In the genomic region with DNA sequence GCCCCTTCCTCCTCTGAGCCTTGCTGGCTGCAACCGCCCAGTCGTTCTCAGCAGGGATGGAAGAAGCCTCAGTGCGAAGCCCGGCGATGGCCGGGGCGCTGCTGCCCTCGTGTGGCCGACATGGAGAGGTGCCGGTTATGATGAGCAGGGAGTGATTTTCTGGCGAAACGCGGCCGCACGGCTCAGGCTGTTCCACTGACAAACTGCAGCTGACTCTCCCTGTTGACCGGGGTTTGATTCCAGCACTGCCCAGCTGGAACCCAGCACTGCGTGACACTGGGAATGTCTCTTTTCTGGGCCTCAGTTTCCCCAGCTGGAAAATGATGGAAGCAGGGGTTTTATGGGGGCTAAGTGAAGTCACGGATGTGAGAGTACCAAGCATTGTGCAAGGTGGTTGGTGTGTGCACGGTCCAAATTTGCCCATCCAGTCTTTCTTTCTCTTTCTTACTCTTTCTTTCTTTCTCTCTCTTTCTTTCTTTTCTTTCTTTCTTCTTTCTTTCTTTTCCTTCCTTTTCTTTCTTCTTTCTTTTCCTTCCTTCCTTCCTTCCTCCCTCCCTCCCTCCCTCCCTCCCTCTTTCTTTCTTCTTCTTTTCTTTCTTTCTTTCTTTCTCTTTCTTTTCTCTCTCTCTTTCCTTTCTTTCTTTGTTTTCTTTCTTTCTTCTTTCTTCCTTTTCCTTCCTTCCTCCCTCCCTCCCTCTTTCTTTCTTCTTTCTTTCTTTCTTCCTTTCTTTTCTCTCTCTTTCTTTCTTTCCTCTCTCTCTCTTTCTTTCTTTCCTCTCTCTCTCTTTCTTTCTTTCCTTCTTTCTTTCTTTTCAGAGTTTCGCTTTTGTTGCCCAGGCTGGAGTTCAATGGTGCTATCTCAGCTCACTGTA, we compare ENCODE assay signal across 8 cellular contexts. TPM values are rescaled to one million over a fixed set of nuclear protein-coding genes. Genes with fewer than 3 reads are reported as not detected.
DNase-seq lines count a peak whose midpoint lies in the region; ATAC-seq and TF ChIP-seq lines count a peak whose summit lies in the region.

No MANE protein-coding gene starts in this region.

- DNase-seq in CMK (ENCODE audit: low read depth), result peak; percentile 47
- peak; percentile 16 to 73 for DNase-seq in NCI-H526 (lab: John Stamatoyannopoulos, UW)
- DNase-seq in activated CD4-positive, alpha-beta T cell treated with anti-CD3 and anti-CD28 coated beads, Interleukin-2, amount 50 U/mL, for 4 hours, result peak; percentile 56
- peak; percentile 84 for DNase-seq in dermis blood vessel endothelial cell
- DNase-seq in lower leg skin (ENCODE audit: low spot score in 2 of 2), result peak; percentile 55 to 94
- DNase-seq in stimulated activated CD4-positive, alpha-beta T cell treated with anti-CD3 and anti-CD28 coated beads, TNF-alpha, amount 100 ng/mL, for 24 hours (ENCODE audit: low read depth in 3 of 3), result peak; percentile 49 to 64 (median 51)

- no peak overlapping the region for H3K4me3 ChIP-seq in lower leg skin (ENCODE audit: low read depth, poor library complexity, severe bottlenecking)

- ATAC-seq in HG02610 (IDR thresholded peaks at IDR 0.05; ENCODE audit: unreplicated experiment) (peak; percentile 48), GM21576 (IDR thresholded peaks at IDR 0.05; ENCODE audit: unreplicated experiment) (no peak)

- TF ChIP-seq POLR2A in lower leg skin (IDR thresholded peaks at IDR 0.05), result no peak

- intact Hi-C loops in lower leg skin (cut with DNase I; ENCODE audit: low total_unique reads), result loop anchor here (5.0 kb wide), 1 partner anchor 441 kb away; no protein-coding TSS in a partner anchor

- WGBS in lower leg skin, 2 donors, result 6 to 12% methylated on average over 13 to 14 of the region's 20 CpGs

- TF ChIP-seq CTCF in lower leg skin (IDR thresholded peaks at IDR 0.05), result peak in 1 of 3 donors; percentile 70

RNA-seq across cellular contexts. Expression of gene MPPED1, which starts 25.8 kb away (rescaled TPM):
- total RNA-seq in dermis blood vessel endothelial cell (not detected in 2 replicates), lower leg skin (1 to 10 TPM in 1 of 4 donors, under 1 TPM in 2, not detected in 1; 0.29 to 6.8 (median 0.80) TPM)

RNA-seq across cellular contexts. Expression of gene SCUBE1, which starts 42.8 kb away (rescaled TPM):
- 0.42 TPM in 1 of 2 replicates, not detected in the other for total RNA-seq in dermis blood vessel endothelial cell
- 1 to 10 TPM in 1 of 4 donors, under 1 TPM in 3; 0.20 to 1.1 (median 0.28) TPM for total RNA-seq in lower leg skin
